ENCODE assay signal across 12 cellular contexts in genomic region chr3:40615110-40615915, GRCh38.
DNase-seq lines count a peak whose midpoint lies in the region; ATAC-seq and TF ChIP-seq lines count a peak whose summit lies in the region.
"Had no signal": no experiment of that assay in that cellular context is flagged by ENCODE, and none has a peak within 500 bp of the region (broad histone marks: within the 10 kb centered on the region; RNA-seq: fewer than 3 reads in every experiment).

No MANE protein-coding gene starts in this region.

- peak; percentile 54 for DNase-seq in NCI-H748 (lab: John Stamatoyannopoulos, UW; ENCODE audit: unreplicated experiment)
- no peak for DNase-seq in NCI-H748 treated with DMSO at 0.1 percent for 48 hours (lab: John Stamatoyannopoulos, UW)
- no peak for DNase-seq in brain microvascular endothelial cell
- no peak for DNase-seq in kidney epithelial cell (ENCODE audit: low read depth)
- DNase-seq in superior temporal gyrus (ENCODE audit: extremely low spot score): peak; percentile 18
- no peak for DNase-seq in left lung
- DNase-seq in NCI-H1930 (lab: John Stamatoyannopoulos, UW): no peak
- DNase-seq in stimulated activated CD4-positive, alpha-beta T cell treated with anti-CD3 and anti-CD28 coated beads, Interleukin-2, amount 100 ng/mL, for 24 hours: no peak
- DNase-seq: activated CD4-positive, alpha-beta T cell treated with anti-CD3 and anti-CD28 coated beads for 4 hours; stimulated activated CD4-positive, alpha-beta T cell treated with anti-CD3 and anti-CD28 coated beads, Interleukin-1b, Interleukin-23, amount 100 ng/mL, for 48 hours had no signal

- ATAC-seq in left lung: no peak
- ATAC-seq: activated naive CD4-positive, alpha-beta T cell treated with anti-CD3 and anti-CD28 coated beads, Interleukin-2, amount 50 U/mL, for 72 hours had no signal

- H3K36me3 ChIP-seq in brain microvascular endothelial cell (replicated peaks): no peaks in the 10 kb centered on the region
- H3K36me3 ChIP-seq in kidney epithelial cell (ENCODE audit: control insufficient read depth, insufficient read depth, low read length): no peaks in the 10 kb centered on the region
- H3K36me3 ChIP-seq in left lung: no peaks in the 10 kb centered on the region
- H3K36me3 ChIP-seq: upper lobe of left lung had no signal

- TF ChIP-seq CTCF in brain microvascular endothelial cell (IDR thresholded peaks at IDR 0.05; ENCODE audit: low read depth, low read length, missing control alignments) (no peak), kidney epithelial cell (IDR thresholded peaks at IDR 0.05; ENCODE audit: insufficient read depth, low read length, poor library complexity, severe bottlenecking) (no peak), left lung (IDR thresholded peaks at IDR 0.05) (no peak)

- intact Hi-C loops in left lung (cut with DNase I): no loop called here

- peaks cover 4 to 9% of the 10 kb centered on the region in 2 donors for H3K4me1 ChIP-seq in left lung

- H3K9me3 ChIP-seq in left lung: no peaks in the 10 kb centered on the region
- H3K9me3 ChIP-seq: upper lobe of left lung had no signal

- peak overlapping the region; percentile 17 for H3K4me3 ChIP-seq in brain microvascular endothelial cell (ENCODE audit: low read depth, low read length)
- peak overlapping the region; percentile 9 for H3K4me3 ChIP-seq in kidney epithelial cell (ENCODE audit: low read depth, low read length)
- no peak overlapping the region for H3K4me3 ChIP-seq in left lung

- in situ Hi-C loops in brain microvascular endothelial cell (cut with HindIII; ENCODE audit: low pct_ligation_motif_present, low sequenced_read_pairs): no loop called here

- peaks cover 18% of the 10 kb centered on the region for H3K27me3 ChIP-seq in brain microvascular endothelial cell (replicated peaks)
- peaks cover 14% of the 10 kb centered on the region for H3K27me3 ChIP-seq in kidney epithelial cell (ENCODE audit: control insufficient read depth, insufficient read depth, low read length)
- H3K27me3 ChIP-seq in left lung: peaks cover 5 to 31% of the 10 kb centered on the region in 2 donors

- no peak overlapping the region for H3K27ac ChIP-seq in brain microvascular endothelial cell
- H3K27ac ChIP-seq in left lung: no peak overlapping the region
- H3K27ac ChIP-seq: upper lobe of left lung had no signal

Comparison
In these comparisons a context has a peak if more than half of its experiments do, and no peak if none do; other contexts are left out.
1. DNase-seq: peak in NCI-H748 (single experiment) and superior temporal gyrus (single experiment); none in NCI-H748 treated with DMSO at 0.1 percent for 48 hours (single experiment), brain microvascular endothelial cell (single experiment), kidney epithelial cell (single experiment), left lung (0 of 2), NCI-H1930 (0 of 2) and stimulated activated CD4-positive, alpha-beta T cell treated with anti-CD3 and anti-CD28 coated beads, Interleukin-2, amount 100 ng/mL, for 24 hours (0 of 2).
2. H3K4me3 ChIP-seq: peak in brain microvascular endothelial cell (single experiment) and kidney epithelial cell (single experiment); none in left lung (0 of 2).